ENCODE assay signal across 1 cellular context in the genomic region with DNA sequence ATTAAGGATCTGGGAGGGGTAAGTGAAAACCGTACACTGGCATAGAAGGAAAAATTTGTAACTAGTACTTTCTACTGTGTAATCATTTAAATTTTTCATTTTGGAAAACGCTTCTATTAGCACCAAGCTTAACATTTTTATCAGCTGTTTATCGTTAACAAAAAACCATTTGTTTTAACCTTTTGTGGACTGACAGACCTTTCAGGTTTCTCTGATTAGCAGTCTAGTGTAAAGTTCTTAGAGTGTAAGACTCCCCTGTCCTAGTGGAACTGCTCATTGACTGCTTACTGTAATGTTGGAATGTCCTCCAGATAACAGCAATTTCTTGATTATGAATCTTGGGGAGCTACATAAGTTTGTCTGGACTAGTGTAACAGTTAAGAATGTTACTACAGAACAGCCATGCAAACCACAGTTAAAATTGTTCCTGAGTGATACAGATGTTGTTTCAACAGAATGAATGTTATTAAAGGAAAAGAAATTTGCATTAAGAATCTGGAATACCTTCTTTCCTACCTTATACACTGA.
TF ChIP-seq lines count a peak whose summit lies in the region.

No MANE protein-coding gene starts in this region.

TF ChIP-seq in HEK293, 187 proteins besides CTCF, POLR2A, EP300 and RAD21 (continued from another document):
- TF ChIP-seq MZF1 (tag by site-specific recombination; IDR thresholded peaks at IDR 0.05; ENCODE audit: borderline replicate concordance), result no peak
